16 cellular contexts compared by ENCODE assay signal in genomic region chr18:25759111-25759510, GRCh38.
"Had no signal": no experiment of that assay in that cellular context is flagged by ENCODE, and none has a peak within 500 bp of the region (broad histone marks: within the 10 kb centered on the region; RNA-seq: fewer than 3 reads in every experiment).

No MANE protein-coding gene starts in this region.

- H3K36me3 ChIP-seq: esophagus squamous epithelium, neural progenitor cell, ovary had no signal

- H3K4me3 Mint-ChIP-seq: activated naive CD4-positive, alpha-beta T cell treated with anti-CD3 and anti-CD28 coated beads, Interleukin-2, amount 10 ng/mL, durations not matched to agents 7 days and 5 days; naive B cell; neural progenitor cell had no signal

- ATAC-seq: body of pancreas, sciatic nerve had no signal

- H3K36me3 Mint-ChIP-seq: activated naive CD4-positive, alpha-beta T cell treated with anti-CD3 and anti-CD28 coated beads, Interleukin-2, amount 10 ng/mL, durations not matched to agents 7 days and 5 days; naive B cell; neural progenitor cell had no signal

- H3K27me3 ChIP-seq: body of pancreas, esophagus squamous epithelium, neural progenitor cell, ovary had no signal

- H3K27me3 Mint-ChIP-seq: activated naive CD4-positive, alpha-beta T cell treated with anti-CD3 and anti-CD28 coated beads, Interleukin-2, amount 10 ng/mL, durations not matched to agents 7 days and 5 days had no signal

- DNase-seq: activated CD4-positive, alpha-beta T cell treated with anti-CD3 and anti-CD28 coated beads for 1 hour; activated CD4-positive, alpha-beta T cell treated with anti-CD3 and anti-CD28 coated beads, Interleukin-2, amount 50 U/mL, for 4 hours; activated naive CD4-positive, alpha-beta T cell treated with anti-CD3 and anti-CD28 coated beads, Interleukin-2, amount 10 ng/mL, durations not matched to agents 7 days and 5 days; body of pancreas; caudate nucleus; effector CD4-positive, alpha-beta T cell; esophagus squamous epithelium; islet precursor cell; naive B cell; ovary; stimulated activated CD4-positive, alpha-beta T cell treated with anti-CD3 and anti-CD28 coated beads, Interleukin-1b, Interleukin-23, amount 100 ng/mL, for 48 hours; T-helper 1 cell had no signal

- H3K27ac Mint-ChIP-seq: activated naive CD4-positive, alpha-beta T cell treated with anti-CD3 and anti-CD28 coated beads, Interleukin-2, amount 10 ng/mL, durations not matched to agents 7 days and 5 days; activated T-helper 2 cell treated with anti-CD3 and anti-CD28 coated beads, Interferon-gamma antibody, Interleukin-2, Interleukin-4, amounts not matched to agents 10 μg/mL and 5 μg/mL and 100 μg/mL, durations not matched to agents 14 hours and 24 hours and 36 hours; naive B cell; neural progenitor cell had no signal

- H3K4me1 Mint-ChIP-seq: activated naive CD4-positive, alpha-beta T cell treated with anti-CD3 and anti-CD28 coated beads, Interleukin-2, amount 10 ng/mL, durations not matched to agents 7 days and 5 days; naive B cell; neural progenitor cell had no signal

- H3K9me3 Mint-ChIP-seq: activated naive CD4-positive, alpha-beta T cell treated with anti-CD3 and anti-CD28 coated beads, Interleukin-2, amount 10 ng/mL, durations not matched to agents 7 days and 5 days; activated T-helper 2 cell treated with anti-CD3 and anti-CD28 coated beads, Interferon-gamma antibody, Interleukin-2, Interleukin-4, amounts not matched to agents 10 μg/mL and 5 μg/mL and 100 μg/mL, durations not matched to agents 14 hours and 24 hours and 36 hours; naive B cell; neural progenitor cell had no signal

- H3K4me3 ChIP-seq: body of pancreas, coronary artery, esophagus squamous epithelium, neural progenitor cell, ovary had no signal
